Comparison of ENCODE assay signal across 9 cellular contexts in the genomic region with DNA sequence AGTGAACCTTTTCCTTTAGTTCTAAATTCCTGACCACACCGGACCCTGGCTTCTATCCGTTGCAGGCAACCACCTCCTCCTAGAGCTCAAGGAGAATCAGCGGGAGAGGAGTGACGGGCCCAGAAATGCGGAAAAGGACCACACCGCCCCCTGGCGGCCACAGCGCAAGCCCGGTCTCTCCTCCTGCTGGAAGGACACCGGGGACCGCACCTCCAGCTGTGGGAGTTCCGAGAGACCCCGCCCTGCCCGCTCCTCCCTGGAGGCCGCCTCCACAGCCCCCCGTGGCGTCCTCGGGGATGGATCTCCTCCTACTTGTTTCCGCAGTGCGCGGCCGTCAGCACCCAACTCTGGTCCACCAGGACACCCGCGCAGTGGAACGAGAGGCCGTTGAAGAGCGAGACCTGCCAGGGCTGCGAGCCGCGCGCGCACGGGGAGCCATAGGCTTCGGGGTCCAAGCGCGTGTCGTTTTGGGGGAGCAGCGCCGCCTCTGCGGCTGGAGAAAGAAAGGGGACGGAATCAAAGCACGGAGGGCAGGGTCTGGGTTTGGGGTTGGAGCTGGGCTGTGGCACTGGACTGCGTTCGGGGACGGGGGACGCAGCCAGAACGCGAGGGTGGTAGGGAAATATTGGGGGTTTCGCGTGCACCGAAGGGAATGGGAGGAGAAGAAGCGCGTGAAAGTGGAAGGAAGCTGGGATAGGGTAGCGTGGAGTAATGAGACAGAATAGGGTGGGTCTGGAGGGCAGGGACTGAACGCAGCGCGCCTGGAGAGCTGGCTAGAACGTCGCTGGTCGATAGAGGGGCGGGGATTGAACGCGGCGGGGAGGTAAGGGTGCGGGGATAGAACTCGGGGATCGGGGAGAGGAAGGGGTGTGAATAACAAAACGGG. TPM values are rescaled to one million over a fixed set of nuclear protein-coding genes. Genes with fewer than 3 reads are reported as not detected.
DNase-seq lines count a peak whose midpoint lies in the region; ATAC-seq and TF ChIP-seq lines count a peak whose summit lies in the region.
"Had no signal": no experiment of that assay in that cellular context is flagged by ENCODE, and none has a peak within 500 bp of the region (broad histone marks: within the 10 kb centered on the region; RNA-seq: fewer than 3 reads in every experiment).

No MANE protein-coding gene starts in this region.

- TF ChIP-seq POLR2A in vagina (IDR thresholded peaks at IDR 0.05) = no peak

- DNase-seq in activated CD8-positive, alpha-beta T cell treated with anti-CD3 and anti-CD28 coated beads for 36 hours = peak; percentile 31
- no peak for DNase-seq in activated CD8-positive, alpha-beta T cell treated with anti-CD3 and anti-CD28 coated beads, Interleukin-2, amount 10 ng/mL, durations not matched to agents 7 days and 5 days
- DNase-seq in NCI-H69 (lab: John Stamatoyannopoulos, UW) (peak; percentile 71), glutamatergic neuron (peak; percentile 84), osteocyte (ENCODE audit: extremely low spot score, unreplicated experiment) (no peak), vagina (ENCODE audit: extremely low spot score in 2 of 2) (no peak)
- DNase-seq in activated T-cell treated with anti-CD3 and anti-CD28 coated beads, Interleukin-2, amount 50 U/mL, for 24 hours = peak; percentile 72

- no peaks in the 10 kb centered on the region for H3K36me3 Mint-ChIP-seq in activated CD8-positive, alpha-beta T cell treated with anti-CD3 and anti-CD28 coated beads for 36 hours (ENCODE audit: low read depth)
- H3K36me3 Mint-ChIP-seq in activated CD8-positive, alpha-beta T cell treated with anti-CD3 and anti-CD28 coated beads, Interleukin-2, amount 10 ng/mL, durations not matched to agents 7 days and 5 days (ENCODE audit: low read depth) = no peaks in the 10 kb centered on the region
- H3K36me3 Mint-ChIP-seq in activated T-cell treated with anti-CD3 and anti-CD28 coated beads, Interleukin-2, amount 50 U/mL, for 24 hours (ENCODE audit: low read depth) = no peaks in the 10 kb centered on the region
- peaks cover 5% of the 10 kb centered on the region for H3K36me3 Mint-ChIP-seq in glutamatergic neuron (ENCODE audit: unreplicated experiment)
- H3K36me3 Mint-ChIP-seq in osteocyte (ENCODE audit: unreplicated experiment) = peaks cover 2% of the 10 kb centered on the region

- peaks cover 14% of the 10 kb centered on the region for H3K4me1 Mint-ChIP-seq in activated CD8-positive, alpha-beta T cell treated with anti-CD3 and anti-CD28 coated beads for 36 hours (ENCODE audit: low read depth)
- peaks cover 23% of the 10 kb centered on the region for H3K4me1 Mint-ChIP-seq in activated CD8-positive, alpha-beta T cell treated with anti-CD3 and anti-CD28 coated beads, Interleukin-2, amount 10 ng/mL, durations not matched to agents 7 days and 5 days (ENCODE audit: low read depth)
- peaks cover 20% of the 10 kb centered on the region for H3K4me1 Mint-ChIP-seq in activated T-cell treated with anti-CD3 and anti-CD28 coated beads, Interleukin-2, amount 50 U/mL, for 24 hours (ENCODE audit: low read depth)
- peaks cover 4% of the 10 kb centered on the region for H3K4me1 Mint-ChIP-seq in glutamatergic neuron (ENCODE audit: low read depth, unreplicated experiment)
- peaks cover 6% of the 10 kb centered on the region for H3K4me1 Mint-ChIP-seq in osteocyte (ENCODE audit: unreplicated experiment)

- no peaks in the 10 kb centered on the region for H3K36me3 ChIP-seq in vagina

- ATAC-seq in activated CD8-positive, alpha-beta T cell treated with anti-CD3 and anti-CD28 coated beads for 36 hours = no peak
- no peak for ATAC-seq in activated CD8-positive, alpha-beta T cell treated with anti-CD3 and anti-CD28 coated beads, Interleukin-2, amount 10 ng/mL, durations not matched to agents 7 days and 5 days
- ATAC-seq in GM18520 (IDR thresholded peaks at IDR 0.05; ENCODE audit: unreplicated experiment) = no peak

- H3K4me3 ChIP-seq in vagina = peak overlapping the region; percentile 45 to 46

- POLR2A ChIA-PET in activated CD8-positive, alpha-beta T cell treated with anti-CD3 and anti-CD28 coated beads for 36 hours (lab: Charles Lee) = interaction anchor here (0.6 to 0.8 kb wide), 3 partner anchors 84 to 182 kb away, joined by 3 read pairs; no protein-coding TSS in a partner anchor
- POLR2A ChIA-PET in activated CD8-positive, alpha-beta T cell treated with anti-CD3 and anti-CD28 coated beads, Interleukin-2, amount 10 ng/mL, durations not matched to agents 7 days and 5 days (lab: Charles Lee) = no interaction called here

- peaks cover 52% of the 10 kb centered on the region for H3K27me3 Mint-ChIP-seq in activated CD8-positive, alpha-beta T cell treated with anti-CD3 and anti-CD28 coated beads for 36 hours
- H3K27me3 Mint-ChIP-seq in activated CD8-positive, alpha-beta T cell treated with anti-CD3 and anti-CD28 coated beads, Interleukin-2, amount 10 ng/mL, durations not matched to agents 7 days and 5 days (ENCODE audit: low read depth) = peaks cover 57% of the 10 kb centered on the region
- peaks cover 84% of the 10 kb centered on the region for H3K27me3 Mint-ChIP-seq in activated T-cell treated with anti-CD3 and anti-CD28 coated beads, Interleukin-2, amount 50 U/mL, for 24 hours
- H3K27me3 Mint-ChIP-seq in glutamatergic neuron (ENCODE audit: unreplicated experiment) = peaks cover 25% of the 10 kb centered on the region
- peaks cover 29% of the 10 kb centered on the region for H3K27me3 Mint-ChIP-seq in osteocyte (ENCODE audit: unreplicated experiment)

- CTCF ChIA-PET in activated CD8-positive, alpha-beta T cell treated with anti-CD3 and anti-CD28 coated beads for 36 hours (lab: Charles Lee) = interaction anchor here (1.0 to 1.6 kb wide), 4 partner anchors 10 to 87 kb away, joined by 3 to 5 read pairs (median 4); no protein-coding TSS in a partner anchor
- CTCF ChIA-PET in activated CD8-positive, alpha-beta T cell treated with anti-CD3 and anti-CD28 coated beads, Interleukin-2, amount 10 ng/mL, durations not matched to agents 7 days and 5 days (lab: Charles Lee) = interaction anchor here (1.1 kb wide), 1 partner anchor 87 kb away, joined by 4 read pairs; no protein-coding TSS in a partner anchor

- peak; percentile 49 for TF ChIP-seq CTCF in activated CD8-positive, alpha-beta T cell treated with anti-CD3 and anti-CD28 coated beads for 36 hours (IDR thresholded peaks at IDR 0.05)
- TF ChIP-seq CTCF in glutamatergic neuron (IDR thresholded peaks at IDR 0.05; ENCODE audit: partially characterized antibody, unreplicated experiment) = peak; percentile 87
- TF ChIP-seq CTCF in osteocyte (IDR thresholded peaks at IDR 0.05) = peak; percentile 29
- TF ChIP-seq CTCF in vagina (IDR thresholded peaks at IDR 0.05) = peak in 1 of 3 experiments; percentile 55

- no peak overlapping the region for H3K27ac Mint-ChIP-seq in activated CD8-positive, alpha-beta T cell treated with anti-CD3 and anti-CD28 coated beads for 36 hours
- H3K27ac Mint-ChIP-seq in activated CD8-positive, alpha-beta T cell treated with anti-CD3 and anti-CD28 coated beads, Interleukin-2, amount 10 ng/mL, durations not matched to agents 7 days and 5 days = no peak overlapping the region
- no peak overlapping the region for H3K27ac Mint-ChIP-seq in activated T-cell treated with anti-CD3 and anti-CD28 coated beads, Interleukin-2, amount 50 U/mL, for 24 hours
- no peak overlapping the region for H3K27ac Mint-ChIP-seq in glutamatergic neuron (ENCODE audit: unreplicated experiment)
- H3K27ac Mint-ChIP-seq in osteocyte (ENCODE audit: unreplicated experiment) = no peak overlapping the region

- H3K4me3 Mint-ChIP-seq in activated CD8-positive, alpha-beta T cell treated with anti-CD3 and anti-CD28 coated beads for 36 hours = no peak overlapping the region
- no peak overlapping the region for H3K4me3 Mint-ChIP-seq in activated CD8-positive, alpha-beta T cell treated with anti-CD3 and anti-CD28 coated beads, Interleukin-2, amount 10 ng/mL, durations not matched to agents 7 days and 5 days
- H3K4me3 Mint-ChIP-seq in activated T-cell treated with anti-CD3 and anti-CD28 coated beads, Interleukin-2, amount 50 U/mL, for 24 hours = peak overlapping the region; percentile 35
- peak overlapping the region; percentile 87 for H3K4me3 Mint-ChIP-seq in glutamatergic neuron (ENCODE audit: unreplicated experiment)
- H3K4me3 Mint-ChIP-seq in osteocyte (ENCODE audit: unreplicated experiment) = no peak overlapping the region

- no peaks in the 10 kb centered on the region for H3K9me3 ChIP-seq in vagina

- intact Hi-C loops in activated CD8-positive, alpha-beta T cell treated with anti-CD3 and anti-CD28 coated beads for 36 hours (cut with micrococcal nuclease) = no loop called here
- intact Hi-C loops in vagina (cut with DNase I) = no loop called here

- H3K4me1 ChIP-seq in vagina = peaks cover 17% of the 10 kb centered on the region

- peak overlapping the region; percentile 72 for H3K27ac ChIP-seq in vagina

- H3K9me3 Mint-ChIP-seq in activated CD8-positive, alpha-beta T cell treated with anti-CD3 and anti-CD28 coated beads for 36 hours = no peaks in the 10 kb centered on the region
- no peaks in the 10 kb centered on the region for H3K9me3 Mint-ChIP-seq in activated CD8-positive, alpha-beta T cell treated with anti-CD3 and anti-CD28 coated beads, Interleukin-2, amount 10 ng/mL, durations not matched to agents 7 days and 5 days (ENCODE audit: insufficient read depth)
- H3K9me3 Mint-ChIP-seq in activated T-cell treated with anti-CD3 and anti-CD28 coated beads, Interleukin-2, amount 50 U/mL, for 24 hours = no peaks in the 10 kb centered on the region
- H3K9me3 Mint-ChIP-seq in glutamatergic neuron (ENCODE audit: unreplicated experiment) (peaks cover 5% of the 10 kb centered on the region), osteocyte (ENCODE audit: unreplicated experiment) (no peaks in the 10 kb centered on the region)

- H3K27me3 ChIP-seq in vagina = no peaks in the 10 kb centered on the region

RNA-seq across cellular contexts. Expression of a gene that starts 2.5 kb away (rescaled TPM):
- total RNA-seq in activated CD8-positive, alpha-beta T cell treated with anti-CD3 and anti-CD28 coated beads for 36 hours = not detected
- total RNA-seq in activated CD8-positive, alpha-beta T cell treated with anti-CD3 and anti-CD28 coated beads, Interleukin-2, amount 10 ng/mL, durations not matched to agents 7 days and 5 days = not detected
- total RNA-seq in glutamatergic neuron (ENCODE audit: unreplicated experiment) = not detected
- total RNA-seq in osteocyte = not detected in 2 replicates
- 54.5 TPM for total RNA-seq in vagina

RNA-seq across cellular contexts. Expression of a gene that starts 9.4 kb away (rescaled TPM):
- not detected for total RNA-seq in activated CD8-positive, alpha-beta T cell treated with anti-CD3 and anti-CD28 coated beads for 36 hours
- total RNA-seq in activated CD8-positive, alpha-beta T cell treated with anti-CD3 and anti-CD28 coated beads, Interleukin-2, amount 10 ng/mL, durations not matched to agents 7 days and 5 days = not detected
- total RNA-seq in glutamatergic neuron (ENCODE audit: unreplicated experiment) (not detected), osteocyte (not detected in 2 replicates), vagina (103 TPM)
- total RNA-seq: skeletal muscle tissue had no signal

RNA-seq across cellular contexts. Expression of a gene that starts 15.6 kb away (rescaled TPM):
- total RNA-seq in activated CD8-positive, alpha-beta T cell treated with anti-CD3 and anti-CD28 coated beads for 36 hours = not detected
- not detected for total RNA-seq in activated CD8-positive, alpha-beta T cell treated with anti-CD3 and anti-CD28 coated beads, Interleukin-2, amount 10 ng/mL, durations not matched to agents 7 days and 5 days
- total RNA-seq in glutamatergic neuron (ENCODE audit: unreplicated experiment) (not detected), osteocyte (not detected in 2 replicates), vagina (16.2 TPM)
- total RNA-seq: skeletal muscle tissue had no signal

RNA-seq across cellular contexts. Expression of a gene that starts 17.8 kb away (rescaled TPM):
- total RNA-seq in activated CD8-positive, alpha-beta T cell treated with anti-CD3 and anti-CD28 coated beads for 36 hours = not detected
- total RNA-seq in activated CD8-positive, alpha-beta T cell treated with anti-CD3 and anti-CD28 coated beads, Interleukin-2, amount 10 ng/mL, durations not matched to agents 7 days and 5 days = not detected
- total RNA-seq in glutamatergic neuron (ENCODE audit: unreplicated experiment) = 0.66 TPM
- total RNA-seq in osteocyte = not detected in 2 replicates
- total RNA-seq in vagina = 4.2 TPM
- total RNA-seq: skeletal muscle tissue had no signal

RNA-seq across cellular contexts. Expression of a gene that starts 33.3 kb away (rescaled TPM):
- not detected for total RNA-seq in activated CD8-positive, alpha-beta T cell treated with anti-CD3 and anti-CD28 coated beads for 36 hours
- total RNA-seq in activated CD8-positive, alpha-beta T cell treated with anti-CD3 and anti-CD28 coated beads, Interleukin-2, amount 10 ng/mL, durations not matched to agents 7 days and 5 days = not detected
- total RNA-seq in glutamatergic neuron (ENCODE audit: unreplicated experiment) (not detected), osteocyte (not detected in 2 replicates), vagina (14.2 TPM)
- total RNA-seq: skeletal muscle tissue had no signal

Comparison
In these comparisons a context has a peak if more than half of its experiments do, and no peak if none do; other contexts are left out.
1. DNase-seq: peak in activated CD8-positive, alpha-beta T cell treated with anti-CD3 and anti-CD28 coated beads for 36 hours (single experiment), NCI-H69 (single experiment), activated T-cell treated with anti-CD3 and anti-CD28 coated beads, Interleukin-2, amount 50 U/mL, for 24 hours (single experiment) and glutamatergic neuron (single experiment); none in activated CD8-positive, alpha-beta T cell treated with anti-CD3 and anti-CD28 coated beads, Interleukin-2, amount 10 ng/mL, durations not matched to agents 7 days and 5 days (single experiment), osteocyte (single experiment) and vagina (0 of 2).
2. H3K4me3 Mint-ChIP-seq: peak in activated T-cell treated with anti-CD3 and anti-CD28 coated beads, Interleukin-2, amount 50 U/mL, for 24 hours (single experiment) and glutamatergic neuron (single experiment); none in activated CD8-positive, alpha-beta T cell treated with anti-CD3 and anti-CD28 coated beads for 36 hours (single experiment), activated CD8-positive, alpha-beta T cell treated with anti-CD3 and anti-CD28 coated beads, Interleukin-2, amount 10 ng/mL, durations not matched to agents 7 days and 5 days (single experiment) and osteocyte (single experiment).
3. RNA of a gene that starts 2.5 kb away (total RNA-seq): 54.5 TPM in vagina (single experiment); not detected in glutamatergic neuron (single experiment), not detected in activated CD8-positive, alpha-beta T cell treated with anti-CD3 and anti-CD28 coated beads, Interleukin-2, amount 10 ng/mL, durations not matched to agents 7 days and 5 days, not detected in activated CD8-positive, alpha-beta T cell treated with anti-CD3 and anti-CD28 coated beads for 36 hours and not detected in osteocyte; every median in the first group is over 10 times any median in the second.
4. RNA of a gene that starts 9.4 kb away (total RNA-seq): 103 TPM in vagina (single experiment); not detected in activated CD8-positive, alpha-beta T cell treated with anti-CD3 and anti-CD28 coated beads for 36 hours, not detected in activated CD8-positive, alpha-beta T cell treated with anti-CD3 and anti-CD28 coated beads, Interleukin-2, amount 10 ng/mL, durations not matched to agents 7 days and 5 days, not detected in glutamatergic neuron (single experiment) and not detected in osteocyte; every median in the first group is over 100 times any median in the second.
5. RNA of a gene that starts 15.6 kb away (total RNA-seq): 16.2 TPM in vagina (single experiment); not detected in activated CD8-positive, alpha-beta T cell treated with anti-CD3 and anti-CD28 coated beads for 36 hours, not detected in activated CD8-positive, alpha-beta T cell treated with anti-CD3 and anti-CD28 coated beads, Interleukin-2, amount 10 ng/mL, durations not matched to agents 7 days and 5 days, not detected in glutamatergic neuron (single experiment) and not detected in osteocyte; every median in the first group is over 10 times any median in the second.